Comparison of ENCODE assay signal across 8 cellular contexts in the genomic region with DNA sequence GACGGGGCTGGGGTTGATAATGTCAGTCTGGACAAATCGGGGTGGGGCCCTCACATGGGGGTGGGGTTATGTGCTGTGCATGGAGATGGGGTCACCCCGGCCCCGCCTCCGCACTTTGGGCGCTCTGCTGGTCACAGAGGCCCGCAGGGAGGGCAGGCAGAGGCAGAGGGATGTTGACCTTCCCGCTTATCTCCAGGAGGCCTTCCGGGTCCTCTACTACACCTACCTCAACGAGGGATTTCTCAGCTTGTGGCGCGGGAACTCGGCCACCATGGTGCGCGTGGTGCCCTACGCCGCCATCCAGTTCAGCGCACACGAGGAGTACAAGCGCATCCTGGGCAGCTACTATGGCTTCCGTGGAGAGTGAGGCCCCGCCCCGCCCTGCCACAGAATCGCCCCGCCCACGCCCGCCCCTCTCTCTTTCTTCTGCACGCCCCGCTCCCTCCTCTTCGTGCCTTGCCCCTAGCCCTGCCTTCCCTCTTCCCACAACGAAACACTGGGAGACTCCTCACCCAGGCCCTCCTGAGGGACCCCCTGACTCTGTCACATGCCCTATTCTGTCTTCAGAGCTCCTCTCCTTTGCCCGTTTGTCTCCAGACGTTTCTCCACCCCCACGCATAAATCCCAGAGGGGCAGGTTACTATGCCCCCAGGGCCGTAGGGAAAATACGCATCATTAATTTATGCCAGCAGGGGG. TPM values are rescaled to one million over a fixed set of nuclear protein-coding genes. Genes with fewer than 3 reads are reported as not detected.
DNase-seq lines count a peak whose midpoint lies in the region; TF ChIP-seq lines count a peak whose summit lies in the region.

No MANE protein-coding gene starts in this region.

- H3K27ac Mint-ChIP-seq in Caco-2 (ENCODE audit: unreplicated experiment) (peak overlapping the region; percentile 60), neural progenitor cell (peak overlapping the region; percentile 96)
- H3K27ac Mint-ChIP-seq in activated T-helper 2 cell treated with anti-CD3 and anti-CD28 coated beads, Interferon-gamma antibody, Interleukin-2, Interleukin-4, amounts not matched to agents 10 μg/mL and 5 μg/mL and 100 μg/mL, durations not matched to agents 14 hours and 24 hours and 36 hours, result no peak overlapping the region

- H3K9me3 Mint-ChIP-seq in Caco-2 (ENCODE audit: unreplicated experiment) (no peaks in the 10 kb centered on the region), neural progenitor cell (no peaks in the 10 kb centered on the region)
- no peaks in the 10 kb centered on the region for H3K9me3 Mint-ChIP-seq in activated T-helper 2 cell treated with anti-CD3 and anti-CD28 coated beads, Interferon-gamma antibody, Interleukin-2, Interleukin-4, amounts not matched to agents 10 μg/mL and 5 μg/mL and 100 μg/mL, durations not matched to agents 14 hours and 24 hours and 36 hours

- H3K79me2 ChIP-seq in neural progenitor cell (ENCODE audit: low read depth), result no peaks in the 10 kb centered on the region

- no peaks in the 10 kb centered on the region for H3K36me3 ChIP-seq in Caco-2 (ENCODE audit: control insufficient read depth, insufficient read depth, low read length)
- peaks cover 1 to 43% (median 14%) of the 10 kb centered on the region in 4 donors for H3K36me3 ChIP-seq in esophagus muscularis mucosa
- H3K36me3 ChIP-seq in neural progenitor cell, result no peaks in the 10 kb centered on the region

- H3K27me3 Mint-ChIP-seq in Caco-2 (ENCODE audit: insufficient read depth, unreplicated experiment) (no peaks in the 10 kb centered on the region), neural progenitor cell (ENCODE audit: insufficient read depth, low read depth) (peaks cover 3% of the 10 kb centered on the region)
- H3K27me3 Mint-ChIP-seq in activated T-helper 2 cell treated with anti-CD3 and anti-CD28 coated beads, Interferon-gamma antibody, Interleukin-2, Interleukin-4, amounts not matched to agents 10 μg/mL and 5 μg/mL and 100 μg/mL, durations not matched to agents 14 hours and 24 hours and 36 hours (ENCODE audit: low read depth), result no peaks in the 10 kb centered on the region

- peak overlapping the region; percentile 84 for H3K4me2 ChIP-seq in neural progenitor cell

- CTCF ChIA-PET in Caco-2 (lab: Charles Lee), result interaction anchor here (1.0 kb wide), 1 partner anchor 8 kb away, joined by 3 read pairs; no protein-coding TSS in a partner anchor

- peaks cover 6% of the 10 kb centered on the region for H3K36me3 Mint-ChIP-seq in Caco-2 (ENCODE audit: insufficient read depth, unreplicated experiment)
- no peaks in the 10 kb centered on the region for H3K36me3 Mint-ChIP-seq in neural progenitor cell
- H3K36me3 Mint-ChIP-seq in activated T-helper 2 cell treated with anti-CD3 and anti-CD28 coated beads, Interferon-gamma antibody, Interleukin-2, Interleukin-4, amounts not matched to agents 10 μg/mL and 5 μg/mL and 100 μg/mL, durations not matched to agents 14 hours and 24 hours and 36 hours (ENCODE audit: low read depth), result no peaks in the 10 kb centered on the region

- H2AFZ ChIP-seq in neural progenitor cell (replicated peaks), result peak overlapping the region; percentile 71

- no peak for TF ChIP-seq POLR2A in esophagus muscularis mucosa (IDR thresholded peaks at IDR 0.05; ENCODE audit: low read depth)

- H3K4me3 Mint-ChIP-seq in Caco-2 (ENCODE audit: unreplicated experiment), result peak overlapping the region; percentile 78
- H3K4me3 Mint-ChIP-seq in neural progenitor cell, result peak overlapping the region; percentile 84
- no peak overlapping the region for H3K4me3 Mint-ChIP-seq in activated T-helper 2 cell treated with anti-CD3 and anti-CD28 coated beads, Interferon-gamma antibody, Interleukin-2, Interleukin-4, amounts not matched to agents 10 μg/mL and 5 μg/mL and 100 μg/mL, durations not matched to agents 14 hours and 24 hours and 36 hours (ENCODE audit: low read depth)

- no peaks in the 10 kb centered on the region for H3K27me3 ChIP-seq in Caco-2 (replicated peaks; ENCODE audit: control insufficient read depth, insufficient read depth, low read length)
- peaks cover 0 to 5% (median 0%) of the 10 kb centered on the region in 4 donors for H3K27me3 ChIP-seq in esophagus muscularis mucosa
- peaks cover 5% of the 10 kb centered on the region for H3K27me3 ChIP-seq in neural progenitor cell

- TF ChIP-seq CTCF in Caco-2 (IDR thresholded peaks at IDR 0.05; ENCODE audit: insufficient read depth in 1 of 2, low read depth in 1 of 2, low read length in 1 of 2, severe bottlenecking in 1 of 2, unreplicated experiment in 1 of 2) (no peak), esophagus muscularis mucosa (IDR thresholded peaks at IDR 0.05) (no peak), neural progenitor cell (IDR thresholded peaks at IDR 0.05) (no peak)

- no peak overlapping the region for H3K27ac ChIP-seq in esophagus muscularis mucosa (replicated peaks in 1 of 4)
- H3K27ac ChIP-seq in neural progenitor cell, result no peak overlapping the region

- H3K4me1 Mint-ChIP-seq in Caco-2 (ENCODE audit: low read depth, unreplicated experiment) (no peaks in the 10 kb centered on the region), neural progenitor cell (peaks cover 20% of the 10 kb centered on the region)
- no peaks in the 10 kb centered on the region for H3K4me1 Mint-ChIP-seq in activated T-helper 2 cell treated with anti-CD3 and anti-CD28 coated beads, Interferon-gamma antibody, Interleukin-2, Interleukin-4, amounts not matched to agents 10 μg/mL and 5 μg/mL and 100 μg/mL, durations not matched to agents 14 hours and 24 hours and 36 hours (ENCODE audit: low read depth)

- POLR2A ChIA-PET in Caco-2 (lab: Charles Lee), result no interaction called here

- peak; percentile 68 to 76 for DNase-seq in Caco-2
- peak; percentile 51 to 88 for DNase-seq in NCI-H526 (lab: John Stamatoyannopoulos, UW)
- DNase-seq in esophagus muscularis mucosa (ENCODE audit: extremely low spot score), result no peak
- peak; percentile 94 for DNase-seq in neural progenitor cell (ENCODE audit: low spot score)
- DNase-seq in activated T-helper 2 cell treated with anti-CD3 and anti-CD28 coated beads, Interferon-gamma antibody, Interleukin-2, Interleukin-4, amounts not matched to agents 10 μg/mL and 5 μg/mL and 100 μg/mL, durations not matched to agents 14 hours and 24 hours and 36 hours (ENCODE audit: low spot score), result no peak
- no peak for DNase-seq in posterior cingulate gyrus
- DNase-seq in NCI-H2107 treated with DMSO at 0.1 percent for 48 hours (lab: John Stamatoyannopoulos, UW; ENCODE audit: unreplicated experiment), result no peak
- DNase-seq in mesenteric fat pad (ENCODE audit: low spot score), result no peak

- WGBS in esophagus muscularis mucosa, result 28% methylated on average over 29 of the region's 36 CpGs

- TF ChIP-seq EP300 in esophagus muscularis mucosa (IDR thresholded peaks at IDR 0.05), result no peak

- H3K9me3 ChIP-seq in Caco-2 (no peaks in the 10 kb centered on the region), esophagus muscularis mucosa (no peaks in the 10 kb centered on the region), neural progenitor cell (ENCODE audit: low read depth) (no peaks in the 10 kb centered on the region)

- peaks cover 16% of the 10 kb centered on the region for H3K4me1 ChIP-seq in Caco-2
- H3K4me1 ChIP-seq in esophagus muscularis mucosa, result peaks cover 6 to 27% (median 17%) of the 10 kb centered on the region in 4 donors
- peaks cover 13% of the 10 kb centered on the region for H3K4me1 ChIP-seq in neural progenitor cell

- H3K4me3 ChIP-seq in Caco-2 (ENCODE audit: low read depth, low read length), result peak overlapping the region; percentile 52
- H3K4me3 ChIP-seq in esophagus muscularis mucosa, result peak overlapping the region; percentile 34 to 54 (median 38)
- H3K4me3 ChIP-seq in neural progenitor cell, result peak overlapping the region; percentile 48

- no peak overlapping the region for H3K9ac ChIP-seq in neural progenitor cell

- intact Hi-C loops in Caco-2 (cut with micrococcal nuclease; ENCODE audit: unreplicated experiment) (loop anchor here (1.0 to 2.0 kb wide), 2 partner anchors 8 to 43 kb away; a partner anchor contains a TSS), esophagus muscularis mucosa (cut with DNase I) (no loop called here), posterior cingulate gyrus (cut with DNase I) (no loop called here)
- intact Hi-C loops in activated T-helper 2 cell treated with anti-CD3 and anti-CD28 coated beads, Interferon-gamma antibody, Interleukin-2, Interleukin-4, amounts not matched to agents 10 μg/mL and 5 μg/mL and 100 μg/mL, durations not matched to agents 14 hours and 24 hours and 36 hours (cut with micrococcal nuclease), result no loop called here

- BruUV-seq in Caco-2 (replicated peaks; lab: Mats Ljungman, UMichigan), result no TSS peak

- peaks cover 5% of the 10 kb centered on the region for H3F3A ChIP-seq in neural progenitor cell (ENCODE audit: low read depth)

- H4K20me1 ChIP-seq in neural progenitor cell (ENCODE audit: low read depth), result no peaks in the 10 kb centered on the region

RNA-seq across cellular contexts. Expression of a gene that starts 32.8 kb away (rescaled TPM):
- total RNA-seq in Caco-2 (2022) (36.9 and 38.3 TPM in 2 replicates), esophagus muscularis mucosa (10 to 100 TPM; 12.0 to 26.8 (median 16.9) TPM), neural progenitor cell (ENCODE audit: low replicate concordance) (13.3 and 38.3 TPM in 2 replicates), mesenteric fat pad (18.0 TPM)
- 41.4 TPM in 2 replicates for total RNA-seq in activated T-helper 2 cell treated with anti-CD3 and anti-CD28 coated beads, Interferon-gamma antibody, Interleukin-2, Interleukin-4, amounts not matched to agents 10 μg/mL and 5 μg/mL and 100 μg/mL, durations not matched to agents 14 hours and 24 hours and 36 hours

RNA-seq across cellular contexts. Expression of a gene that starts 41.7 kb away (rescaled TPM):
- total RNA-seq in Caco-2 (2022) (4.5 and 5.4 TPM in 2 replicates), esophagus muscularis mucosa (10 to 100 TPM; 11.2 to 16.8 (median 13.8) TPM), neural progenitor cell (ENCODE audit: low replicate concordance) (4.0 and 6.2 TPM in 2 replicates), mesenteric fat pad (8.4 TPM)
- 9.1 and 9.2 TPM in 2 replicates for total RNA-seq in activated T-helper 2 cell treated with anti-CD3 and anti-CD28 coated beads, Interferon-gamma antibody, Interleukin-2, Interleukin-4, amounts not matched to agents 10 μg/mL and 5 μg/mL and 100 μg/mL, durations not matched to agents 14 hours and 24 hours and 36 hours

Comparison
In these comparisons a context has a peak if more than half of its experiments do, and no peak if none do; other contexts are left out.
1. DNase-seq: peak in Caco-2 (2 of 2), NCI-H526 (2 of 2) and neural progenitor cell (single experiment); none in esophagus muscularis mucosa (single experiment), activated T-helper 2 cell treated with anti-CD3 and anti-CD28 coated beads, Interferon-gamma antibody, Interleukin-2, Interleukin-4, amounts not matched to agents 10 μg/mL and 5 μg/mL and 100 μg/mL, durations not matched to agents 14 hours and 24 hours and 36 hours (single experiment), posterior cingulate gyrus (0 of 10), NCI-H2107 treated with DMSO at 0.1 percent for 48 hours (single experiment) and mesenteric fat pad (single experiment).
2. Peak in every context shown above with its lines, with median percentiles within 50 percentile points of each other: H3K4me3 ChIP-seq.